Comparison of ENCODE assay signal across 25 cellular contexts in genomic region chr4:39922389-39922788, GRCh38.
"Had no signal": no experiment of that assay in that cellular context is flagged by ENCODE, and none has a peak within 500 bp of the region (broad histone marks: within the 10 kb centered on the region; RNA-seq: fewer than 3 reads in every experiment).

No MANE protein-coding gene starts in this region.

- H3K27ac ChIP-seq: breast epithelium, foreskin keratinocyte, heart right ventricle, pancreas, prostate gland, right atrium auricular region, spleen, transverse colon had no signal

- H3K4me3 Mint-ChIP-seq: activated CD4-positive, alpha-beta memory T cell treated with anti-CD3 and anti-CD28 coated beads for 36 hours; activated CD4-positive, alpha-beta T cell treated with anti-CD3 and anti-CD28 coated beads, Interleukin-2, amount 10 ng/mL, durations not matched to agents 24 days and 14 days; activated naive CD4-positive, alpha-beta T cell treated with anti-CD3 and anti-CD28 coated beads, Interleukin-2, amount 50 U/mL, for 24 hours; activated naive CD8-positive, alpha-beta T cell treated with anti-CD3 and anti-CD28 coated beads, Interleukin-2, amount 50 U/mL, for 24 hours; activated T-helper 1 cell treated with anti-CD3 and anti-CD28 coated beads, Interleukin-12 subunit alpha, Interleukin-12 subunit beta, Interleukin-2, Interleukin-4 antibody, amounts not matched to agents 30 ng/mL and 10 ng/mL and 1 ng/mL, durations not matched to agents 14 hours and 24 hours and 36 hours; dendritic cell treated with granulocyte-macrophage colony-stimulating factor and Interleukin-4, amounts not matched to agents 40 ng/mL and 50 ng/mL, for 4 days; endodermal cell had no signal

- ATAC-seq: activated naive CD8-positive, alpha-beta T cell treated with anti-CD3 and anti-CD28 coated beads, Interleukin-2, amount 50 U/mL, for 24 hours; esophagus mucosa; foreskin keratinocyte; heart right ventricle; left ventricle myocardium superior; pancreas had no signal

- H3K4me1 Mint-ChIP-seq: endodermal cell had no signal

- FAIRE-seq: pancreas had no signal

- H3K27me3 ChIP-seq: breast epithelium, foreskin keratinocyte, heart right ventricle, pancreas, right atrium auricular region, spleen, transverse colon had no signal

- DNase-seq: activated CD4-positive, alpha-beta memory T cell treated with anti-CD3 and anti-CD28 coated beads for 36 hours; activated CD4-positive, alpha-beta T cell treated with anti-CD3 and anti-CD28 coated beads, Interleukin-2, amount 10 ng/mL, durations not matched to agents 24 days and 14 days; activated CD4-positive, CD25-positive, alpha-beta regulatory T cell treated with anti-CD3 and anti-CD28 coated beads, Interleukin-2, amount 50 U/mL, for 72 hours; activated CD8-positive, alpha-beta memory T cell treated with anti-CD3 and anti-CD28 coated beads, Interleukin-2, amount 50 U/mL, for 4 hours; activated gamma-delta T cell; activated naive CD8-positive, alpha-beta T cell treated with anti-CD3 and anti-CD28 coated beads, Interleukin-2, amount 50 U/mL, for 24 hours; activated T-cell treated with anti-CD3 and anti-CD28 coated beads, Interleukin-2, amount 50 U/mL, for 1 hour; amygdala; central memory CD4-positive, alpha-beta T cell; endodermal cell; foreskin keratinocyte; heart right ventricle; left ventricle myocardium superior; pancreas; spleen; stimulated activated naive CD4-positive, alpha-beta T cell; T-helper 2 cell; transverse colon had no signal

- H3K9me3 ChIP-seq: breast epithelium, heart right ventricle, pancreas, prostate gland, right atrium auricular region, spleen, transverse colon had no signal

- H3K4me1 ChIP-seq: breast epithelium, heart right ventricle, prostate gland, right atrium auricular region, spleen had no signal

- H3K36me3 ChIP-seq: breast epithelium, prostate gland had no signal

- H3K4me3 ChIP-seq: breast epithelium, heart right ventricle, pancreas, prostate gland, right atrium auricular region, spleen, transverse colon had no signal

- H3K27me3 Mint-ChIP-seq: activated CD4-positive, alpha-beta memory T cell treated with anti-CD3 and anti-CD28 coated beads for 36 hours; activated CD4-positive, alpha-beta T cell treated with anti-CD3 and anti-CD28 coated beads, Interleukin-2, amount 10 ng/mL, durations not matched to agents 24 days and 14 days; activated naive CD4-positive, alpha-beta T cell treated with anti-CD3 and anti-CD28 coated beads, Interleukin-2, amount 50 U/mL, for 24 hours; activated naive CD8-positive, alpha-beta T cell treated with anti-CD3 and anti-CD28 coated beads, Interleukin-2, amount 50 U/mL, for 24 hours; dendritic cell treated with granulocyte-macrophage colony-stimulating factor and Interleukin-4, amounts not matched to agents 40 ng/mL and 50 ng/mL, for 4 days had no signal

- H3K27ac Mint-ChIP-seq: activated CD4-positive, alpha-beta memory T cell treated with anti-CD3 and anti-CD28 coated beads for 36 hours; activated CD4-positive, alpha-beta T cell treated with anti-CD3 and anti-CD28 coated beads, Interleukin-2, amount 10 ng/mL, durations not matched to agents 24 days and 14 days; activated naive CD4-positive, alpha-beta T cell treated with anti-CD3 and anti-CD28 coated beads, Interleukin-2, amount 50 U/mL, for 24 hours; activated naive CD8-positive, alpha-beta T cell treated with anti-CD3 and anti-CD28 coated beads, Interleukin-2, amount 50 U/mL, for 24 hours; activated T-helper 1 cell treated with anti-CD3 and anti-CD28 coated beads, Interleukin-12 subunit alpha, Interleukin-12 subunit beta, Interleukin-2, Interleukin-4 antibody, amounts not matched to agents 30 ng/mL and 10 ng/mL and 1 ng/mL, durations not matched to agents 14 hours and 24 hours and 36 hours; dendritic cell treated with granulocyte-macrophage colony-stimulating factor and Interleukin-4, amounts not matched to agents 40 ng/mL and 50 ng/mL, for 4 days; endodermal cell had no signal

- H3K9me3 Mint-ChIP-seq: activated CD4-positive, alpha-beta memory T cell treated with anti-CD3 and anti-CD28 coated beads for 36 hours; activated CD4-positive, alpha-beta T cell treated with anti-CD3 and anti-CD28 coated beads, Interleukin-2, amount 10 ng/mL, durations not matched to agents 24 days and 14 days; activated naive CD4-positive, alpha-beta T cell treated with anti-CD3 and anti-CD28 coated beads, Interleukin-2, amount 50 U/mL, for 24 hours; activated naive CD8-positive, alpha-beta T cell treated with anti-CD3 and anti-CD28 coated beads, Interleukin-2, amount 50 U/mL, for 24 hours; activated T-helper 1 cell treated with anti-CD3 and anti-CD28 coated beads, Interleukin-12 subunit alpha, Interleukin-12 subunit beta, Interleukin-2, Interleukin-4 antibody, amounts not matched to agents 30 ng/mL and 10 ng/mL and 1 ng/mL, durations not matched to agents 14 hours and 24 hours and 36 hours; dendritic cell treated with granulocyte-macrophage colony-stimulating factor and Interleukin-4, amounts not matched to agents 40 ng/mL and 50 ng/mL, for 4 days; endodermal cell had no signal
